8 cellular contexts compared by ENCODE assay signal in the genomic region with DNA sequence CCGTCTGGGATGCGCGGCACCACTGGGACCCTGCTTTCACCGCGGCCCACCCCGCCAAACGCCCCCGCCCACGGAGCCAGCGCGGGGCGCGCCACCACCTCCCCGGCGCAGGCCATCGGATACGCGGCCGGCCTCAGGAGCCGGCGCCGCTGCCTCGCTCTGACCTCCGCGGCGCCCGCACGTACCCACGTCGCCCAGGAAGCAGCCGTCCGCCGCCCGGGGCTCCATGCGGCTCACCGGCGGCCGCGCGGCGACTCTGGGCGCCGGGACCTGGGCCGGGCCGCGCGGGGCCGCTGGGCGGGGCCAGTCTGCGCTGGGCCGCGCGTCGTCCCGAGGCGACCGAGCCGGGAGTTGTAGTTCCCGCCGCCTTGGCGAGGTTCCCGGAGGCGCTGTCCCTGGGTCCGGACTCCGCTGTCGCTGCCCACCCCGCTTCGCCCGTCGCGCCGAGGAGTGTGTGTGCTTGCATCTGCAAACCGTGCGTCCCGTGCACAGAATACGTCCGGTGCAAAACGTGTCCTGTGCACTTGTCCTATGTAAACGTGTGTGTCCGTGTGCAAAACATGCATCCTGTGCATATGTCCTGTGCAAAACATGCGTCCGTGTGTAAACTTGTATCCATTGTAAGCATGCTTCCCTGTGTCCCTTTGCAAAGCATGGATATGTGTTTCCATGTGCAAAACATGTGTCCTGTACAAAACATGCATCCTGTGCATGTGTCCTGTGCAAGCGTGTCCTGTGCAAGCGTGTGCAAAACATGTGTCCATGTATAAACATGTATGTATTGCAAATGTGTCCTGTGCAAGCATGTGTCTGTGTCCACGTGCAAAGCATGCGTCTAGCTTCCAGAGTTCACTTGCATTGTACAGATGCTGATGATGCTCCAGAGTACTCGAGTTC. TPM values are rescaled to one million over a fixed set of nuclear protein-coding genes. Genes with fewer than 3 reads are reported as not detected.
A peak's percentile ranks its signal among the peaks of the same experiment; 100 is the strongest.
DNase-seq lines count a peak whose midpoint lies in the region; ATAC-seq and TF ChIP-seq lines count a peak whose summit lies in the region.

A gene with protein sequence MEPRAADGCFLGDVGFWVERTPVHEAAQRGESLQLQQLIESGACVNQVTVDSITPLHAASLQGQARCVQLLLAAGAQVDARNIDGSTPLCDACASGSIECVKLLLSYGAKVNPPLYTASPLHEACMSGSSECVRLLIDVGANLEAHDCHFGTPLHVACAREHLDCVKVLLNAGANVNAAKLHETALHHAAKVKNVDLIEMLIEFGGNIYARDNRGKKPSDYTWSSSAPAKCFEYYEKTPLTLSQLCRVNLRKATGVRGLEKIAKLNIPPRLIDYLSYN (minus strand): TSS at position 272 of the 897 bp plus-strand sequence. CDS start 44 bp downstream, at position 228.

- 5% methylated on average over 64 of the region's 87 CpGs for WGBS in prostate gland

- H3K27ac ChIP-seq in RWPE2 (ENCODE audit: poor library complexity, severe bottlenecking) (peak within 1 kb of the TSS; percentile 37), prostate gland (peak within 1 kb of the TSS; percentile 73 to 80)

- H3K27me3 ChIP-seq in RWPE2 (ENCODE audit: insufficient read depth, poor library complexity, severe bottlenecking), result no peaks in the 10 kb centered on the region
- H3K27me3 ChIP-seq in prostate gland (replicated peaks; ENCODE audit: insufficient read depth), result no peaks in the 10 kb centered on the region

- in situ Hi-C loops in GM13976 (cut with MboI; ENCODE audit: low sequenced_read_pairs, unreplicated experiment), result no loop called here

- H3K36me3 ChIP-seq in RWPE2 (ENCODE audit: low read depth) (0 out of 2 replicates have a peak, but pooled peaks cover 2% of the 10 kb centered on the region), prostate gland (no peaks in the 10 kb centered on the region)

- H3K9me3 ChIP-seq in RWPE2 (ENCODE audit: severe bottlenecking) (no peaks in the 10 kb centered on the region), prostate gland (no peaks in the 10 kb centered on the region)

- peak; percentile 52 for ATAC-seq in HG03442 (IDR thresholded peaks at IDR 0.05; ENCODE audit: unreplicated experiment)
- ATAC-seq in RWPE2 (ENCODE audit: low read depth), result peak; percentile 85
- no peak for ATAC-seq in GM18873 (IDR thresholded peaks at IDR 0.05; ENCODE audit: low FRiP score, unreplicated experiment)

- TF ChIP-seq CTCF in GM13976 (IDR thresholded peaks at IDR 0.05; ENCODE audit: borderline replicate concordance, control extremely low read depth, extremely low read depth, insufficient read depth, missing control alignments) (no peak), RWPE2 (IDR thresholded peaks at IDR 0.05; ENCODE audit: poor library complexity, severe bottlenecking) (peak; percentile 7), prostate gland (IDR thresholded peaks at IDR 0.05) (peak in 2 of 4 experiments; percentile 8 to 14)

- peaks cover 5% of the 10 kb centered on the region for H3K4me1 ChIP-seq in RWPE2 (ENCODE audit: insufficient read depth, poor library complexity, severe bottlenecking)
- H3K4me1 ChIP-seq in prostate gland (replicated peaks), result peaks cover 3% of the 10 kb centered on the region

- no peak for TF ChIP-seq POLR2A in prostate gland (IDR thresholded peaks at IDR 0.05)

- H3K4me3 ChIP-seq in RWPE2 (ENCODE audit: severe bottlenecking) (peak within 1 kb of the TSS; percentile 62), prostate gland (peak within 1 kb of the TSS; percentile 69 to 89)

- intact Hi-C loops in prostate gland (cut with DNase I), result no loop called here

- DNase-seq in A172 (ENCODE audit: low spot score) (peak; percentile 20), GM13976 (ENCODE audit: low spot score) (peak; percentile 77), RWPE2 (ENCODE audit: low spot score) (no peak), astrocyte of the hippocampus (ENCODE audit: low read depth, low spot score) (peak; percentile 79), hepatic stellate cell (ENCODE audit: low spot score) (peak; percentile 72), prostate gland (ENCODE audit: low spot score) (peak; percentile 52)

RNA-seq across cellular contexts. Expression of the gene that starts here (rescaled TPM):
- total RNA-seq in A172 (2014; rRNA removed; shearing (Covaris generic)), result 9.5 and 11.0 TPM in 2 replicates
- total RNA-seq in prostate gland, result 10 to 100 TPM; 16.6 to 24.5 TPM
